27 cellular contexts compared by ENCODE assay signal in the genomic region with DNA sequence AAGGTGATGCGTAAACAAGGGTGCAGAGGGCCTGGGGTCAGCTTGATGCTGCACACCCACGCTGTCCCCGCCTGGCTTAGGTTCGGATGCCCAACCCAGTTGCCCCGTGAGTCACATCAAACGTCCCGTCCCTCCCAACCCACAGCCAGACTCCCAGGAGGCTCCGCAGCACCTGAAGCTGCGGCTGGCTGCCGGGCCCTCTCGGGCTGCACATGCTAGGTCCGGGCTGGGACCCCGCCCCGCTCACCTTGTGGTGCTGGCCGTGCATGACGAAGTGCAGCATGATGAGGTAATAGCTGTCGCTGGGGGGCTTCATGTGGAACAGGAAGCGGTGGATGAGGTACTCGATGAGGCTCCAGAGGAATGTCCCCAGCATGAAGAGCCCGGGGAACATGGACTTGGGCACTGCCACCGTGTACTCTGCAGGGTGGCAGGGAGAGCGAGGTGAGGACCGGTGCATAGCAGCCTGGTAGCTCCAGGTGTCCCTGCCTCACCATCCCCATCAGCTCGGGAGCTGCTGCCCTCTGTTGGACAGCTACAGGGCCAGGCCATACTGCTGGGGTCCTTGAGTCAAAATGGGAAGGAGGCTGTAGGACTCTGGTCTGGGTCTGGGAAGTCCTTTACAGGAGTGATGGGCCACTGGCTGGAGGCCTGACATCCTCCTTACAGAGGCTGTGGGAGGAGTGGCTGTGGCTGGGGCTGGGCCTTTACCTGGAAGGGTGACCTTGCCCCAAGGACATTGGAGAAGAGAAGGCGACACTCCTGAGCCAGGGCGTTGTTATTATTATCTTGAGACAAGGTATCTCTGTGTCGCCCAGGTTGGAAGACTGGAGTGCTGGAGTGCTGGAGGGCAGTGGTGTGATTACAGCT. TPM values are rescaled to one million over a fixed set of nuclear protein-coding genes. Genes with fewer than 3 reads are reported as not detected.
DNase-seq lines count a peak whose midpoint lies in the region; ATAC-seq and TF ChIP-seq lines count a peak whose summit lies in the region.
"Had no signal": no experiment of that assay in that cellular context is flagged by ENCODE, and none has a peak within 500 bp of the region (broad histone marks: within the 10 kb centered on the region; RNA-seq: fewer than 3 reads in every experiment).

No MANE protein-coding gene starts in this region.

- H3K27me3 Mint-ChIP-seq in endodermal cell (ENCODE audit: insufficient read depth) (no peaks in the 10 kb centered on the region), immature natural killer cell (ENCODE audit: low read depth in 3 of 3) (peaks cover 6 to 9% (median 6%) of the 10 kb centered on the region in 3 donors)
- H3K27me3 Mint-ChIP-seq: activated CD4-positive, alpha-beta T cell treated with anti-CD3 and anti-CD28 coated beads, Interleukin-2, amount 10 ng/mL, durations not matched to agents 24 days and 14 days; activated naive CD8-positive, alpha-beta T cell had no signal

- TF ChIP-seq CTCF in DND-41 (IDR thresholded peaks at IDR 0.05; ENCODE audit: borderline replicate concordance, extremely low read depth, low read length, poor library complexity, severe bottlenecking), result peak; percentile 31
- peak; percentile 17 for TF ChIP-seq CTCF in NB4 (IDR thresholded peaks at IDR 0.05; ENCODE audit: low read depth, low read length)
- peak; percentile 21 for TF ChIP-seq CTCF in endodermal cell (conservative IDR thresholded peaks at IDR 0.05)

- H3K9me3 ChIP-seq in DND-41 (ENCODE audit: insufficient read depth, low read length, severe bottlenecking) (no peaks in the 10 kb centered on the region), endodermal cell (ENCODE audit: control insufficient read depth, low read length) (no peaks in the 10 kb centered on the region)
- H3K9me3 ChIP-seq: A549, BE2C, Caco-2, left ventricle myocardium inferior, MG63, sigmoid colon, testis had no signal

- H3K27ac Mint-ChIP-seq in endodermal cell (no peak overlapping the region), immature natural killer cell (no peak overlapping the region)
- H3K27ac Mint-ChIP-seq: activated CD4-positive, alpha-beta T cell treated with anti-CD3 and anti-CD28 coated beads, Interleukin-2, amount 10 ng/mL, durations not matched to agents 24 days and 14 days; activated CD8-positive, alpha-beta memory T cell treated with anti-CD3 and anti-CD28 coated beads, Interleukin-2, amount 10 ng/mL, durations not matched to agents 7 days and 5 days; activated naive CD8-positive, alpha-beta T cell; mesothelial cell of epicardium; natural killer cell treated with Interleukin-12 subunit alpha and Interleukin-12 subunit beta and Interleukin-15 and Interleukin-18, amount 100 ng/mL, for 72 hours; stimulated activated effector memory CD8-positive, alpha-beta T cell treated with anti-CD3 and anti-CD28 coated beads, Interleukin-12 subunit alpha, Interleukin-12 subunit beta, amount 100 ng/mL, for 72 hours had no signal

- H3K9ac ChIP-seq in DND-41 (ENCODE audit: low read depth, low read length) (no peak overlapping the region), endodermal cell (ENCODE audit: extremely low read depth, low read length, poor library complexity, severe bottlenecking) (no peak overlapping the region)
- H3K9ac ChIP-seq: parathyroid adenoma had no signal

- no peak overlapping the region for H3K27ac ChIP-seq in DND-41 (ENCODE audit: low read length)
- no peak overlapping the region for H3K27ac ChIP-seq in endodermal cell (ENCODE audit: low read depth, low read length)
- H3K27ac ChIP-seq: A549, left ventricle myocardium inferior, parathyroid adenoma, sigmoid colon, testis had no signal

- no peaks in the 10 kb centered on the region for H4K20me1 ChIP-seq in DND-41 (ENCODE audit: insufficient read depth, low read length)

- no peaks in the 10 kb centered on the region for H3K36me3 Mint-ChIP-seq in endodermal cell (ENCODE audit: low read depth)
- no peaks in the 10 kb centered on the region for H3K36me3 Mint-ChIP-seq in immature natural killer cell
- H3K36me3 Mint-ChIP-seq: activated CD8-positive, alpha-beta memory T cell treated with anti-CD3 and anti-CD28 coated beads, Interleukin-2, amount 10 ng/mL, durations not matched to agents 7 days and 5 days; activated naive CD8-positive, alpha-beta T cell; mesothelial cell of epicardium; natural killer cell treated with Interleukin-12 subunit alpha and Interleukin-12 subunit beta and Interleukin-15 and Interleukin-18, amount 100 ng/mL, for 72 hours; stimulated activated effector memory CD8-positive, alpha-beta T cell treated with anti-CD3 and anti-CD28 coated beads, Interleukin-12 subunit alpha, Interleukin-12 subunit beta, amount 100 ng/mL, for 72 hours had no signal

- DNase-seq in DND-41, result no peak
- no peak for DNase-seq in NB4 (ENCODE audit: low read depth)
- DNase-seq in endodermal cell, result no peak
- DNase-seq in NCI-H1694 (lab: John Stamatoyannopoulos, UW), result no peak
- DNase-seq in NOMO-1 (lab: John Stamatoyannopoulos, UW; ENCODE audit: unreplicated experiment in 2 of 2), result no peak
- DNase-seq in immature natural killer cell, result no peak
- DNase-seq: activated CD4-positive, alpha-beta T cell treated with anti-CD3 and anti-CD28 coated beads, Interleukin-2, amount 10 ng/mL, durations not matched to agents 24 days and 14 days; activated CD8-positive, alpha-beta memory T cell treated with anti-CD3 and anti-CD28 coated beads, Interleukin-2, amount 10 ng/mL, durations not matched to agents 7 days and 5 days; BE2C; effector memory CD4-positive, alpha-beta T cell; left ventricle myocardium inferior; MG63; NCI-H146; NCI-H69; OCI-M1; SIG-M5; sigmoid colon; T-helper 1 cell; testis had no signal

- H3K9me3 Mint-ChIP-seq in endodermal cell (no peaks in the 10 kb centered on the region), immature natural killer cell (no peaks in the 10 kb centered on the region)
- H3K9me3 Mint-ChIP-seq: activated CD4-positive, alpha-beta T cell treated with anti-CD3 and anti-CD28 coated beads, Interleukin-2, amount 10 ng/mL, durations not matched to agents 24 days and 14 days; mesothelial cell of epicardium; natural killer cell treated with Interleukin-12 subunit alpha and Interleukin-12 subunit beta and Interleukin-15 and Interleukin-18, amount 100 ng/mL, for 72 hours; stimulated activated effector memory CD8-positive, alpha-beta T cell treated with anti-CD3 and anti-CD28 coated beads, Interleukin-12 subunit alpha, Interleukin-12 subunit beta, amount 100 ng/mL, for 72 hours had no signal

- no peak overlapping the region for H2AFZ ChIP-seq in DND-41 (ENCODE audit: low read depth, low read length)
- H2AFZ ChIP-seq: parathyroid adenoma had no signal

- no peak for ATAC-seq in DND-41 (ENCODE audit: insufficient read depth, low read depth)
- ATAC-seq: activated CD8-positive, alpha-beta memory T cell treated with anti-CD3 and anti-CD28 coated beads, Interleukin-2, amount 10 ng/mL, durations not matched to agents 7 days and 5 days; stimulated activated effector memory CD8-positive, alpha-beta T cell treated with anti-CD3 and anti-CD28 coated beads, Interleukin-12 subunit alpha, Interleukin-12 subunit beta, amount 100 ng/mL, for 72 hours had no signal

- H3K4me1 Mint-ChIP-seq in endodermal cell (no peaks in the 10 kb centered on the region), immature natural killer cell (no peaks in the 10 kb centered on the region)
- H3K4me1 Mint-ChIP-seq: activated CD4-positive, alpha-beta T cell treated with anti-CD3 and anti-CD28 coated beads, Interleukin-2, amount 10 ng/mL, durations not matched to agents 24 days and 14 days; activated CD8-positive, alpha-beta memory T cell treated with anti-CD3 and anti-CD28 coated beads, Interleukin-2, amount 10 ng/mL, durations not matched to agents 7 days and 5 days; mesothelial cell of epicardium; stimulated activated effector memory CD8-positive, alpha-beta T cell treated with anti-CD3 and anti-CD28 coated beads, Interleukin-12 subunit alpha, Interleukin-12 subunit beta, amount 100 ng/mL, for 72 hours had no signal

- H3K4me3 Mint-ChIP-seq in endodermal cell, result no peak overlapping the region
- no peak overlapping the region for H3K4me3 Mint-ChIP-seq in immature natural killer cell
- H3K4me3 Mint-ChIP-seq: activated CD4-positive, alpha-beta T cell treated with anti-CD3 and anti-CD28 coated beads, Interleukin-2, amount 10 ng/mL, durations not matched to agents 24 days and 14 days; activated CD8-positive, alpha-beta memory T cell treated with anti-CD3 and anti-CD28 coated beads, Interleukin-2, amount 10 ng/mL, durations not matched to agents 7 days and 5 days; activated naive CD8-positive, alpha-beta T cell; mesothelial cell of epicardium; natural killer cell treated with Interleukin-12 subunit alpha and Interleukin-12 subunit beta and Interleukin-15 and Interleukin-18, amount 100 ng/mL, for 72 hours; stimulated activated effector memory CD8-positive, alpha-beta T cell treated with anti-CD3 and anti-CD28 coated beads, Interleukin-12 subunit alpha, Interleukin-12 subunit beta, amount 100 ng/mL, for 72 hours had no signal

- no peak overlapping the region for H3K4me2 ChIP-seq in DND-41 (ENCODE audit: insufficient read depth, low read length)
- H3K4me2 ChIP-seq: A549 had no signal

- TF ChIP-seq POLR2A in NB4 (IDR thresholded peaks at IDR 0.05; ENCODE audit: extremely low read depth, insufficient read length), result no peak

- no peaks in the 10 kb centered on the region for H3K79me2 ChIP-seq in DND-41 (ENCODE audit: insufficient read depth, low read length)
- H3K79me2 ChIP-seq: parathyroid adenoma had no signal

- WGBS in endodermal cell (ENCODE audit: insufficient coverage in 1 of 2, insufficient read length in 1 of 2), 2 experiments, result 95% methylated on average over 14 to 27 of the region's 27 CpGs

- no peaks in the 10 kb centered on the region for H3K36me3 ChIP-seq in DND-41 (ENCODE audit: insufficient read depth, low read length)
- H3K36me3 ChIP-seq in endodermal cell (ENCODE audit: control insufficient read depth, insufficient read depth, low read length), result no peaks in the 10 kb centered on the region
- H3K36me3 ChIP-seq: BE2C, left ventricle myocardium inferior, MG63, sigmoid colon had no signal

- H3K4me1 ChIP-seq in DND-41 (ENCODE audit: insufficient read depth, low read length) (no peaks in the 10 kb centered on the region), endodermal cell (ENCODE audit: control insufficient read depth, insufficient read depth, low read length) (no peaks in the 10 kb centered on the region)
- H3K4me1 ChIP-seq: A549, BE2C, Caco-2, left ventricle myocardium inferior, parathyroid adenoma, sigmoid colon, testis had no signal

- H3K27me3 ChIP-seq in DND-41 (ENCODE audit: insufficient read depth, low read length, poor library complexity) (no peaks in the 10 kb centered on the region), endodermal cell (ENCODE audit: control insufficient read depth, insufficient read depth, low read length, poor library complexity, severe bottlenecking) (no peaks in the 10 kb centered on the region)
- H3K27me3 ChIP-seq: BE2C, MG63, sigmoid colon, testis had no signal

- H3K4me3 ChIP-seq in DND-41 (ENCODE audit: low read depth in 1 of 2, low read length in 2 of 2) (no peak overlapping the region), NB4 (ENCODE audit: low read depth, low read length) (no peak overlapping the region), endodermal cell (ENCODE audit: low read length) (no peak overlapping the region)
- H3K4me3 ChIP-seq: A549, left ventricle myocardium inferior, MG63, sigmoid colon, testis had no signal

RNA-seq across cellular contexts. Expression of gene MLKL, which starts 18.3 kb away (rescaled TPM):
- total RNA-seq in endodermal cell, result 1 to 10 TPM in 1 of 2 donors, under 1 TPM in 1; 0.22 to 1.3 TPM
- 0.57 TPM for polyA plus RNA-seq in endodermal cell (2013, experiment 1 of 2)
- polyA plus RNA-seq in endodermal cell (2013, experiment 2 of 2), result 0.62 TPM
- 10 to 100 TPM in 2 of 3 donors, 1 to 10 TPM in 1; 8.3 to 13.8 (median 12.5) TPM for polyA plus RNA-seq in immature natural killer cell
- total RNA-seq: mesothelial cell of epicardium had no signal

RNA-seq across cellular contexts. Expression of gene RFWD3, which starts 52.3 kb away (rescaled TPM):
- 10 to 100 TPM; 81.7 to 97.7 TPM for total RNA-seq in endodermal cell
- 32.2 TPM for polyA plus RNA-seq in endodermal cell (2013, experiment 1 of 2)
- 33.5 TPM for polyA plus RNA-seq in endodermal cell (2013, experiment 2 of 2)
- polyA plus RNA-seq in immature natural killer cell, result 10 to 100 TPM in 2 of 3 donors, 1 to 10 TPM in 1; 8.3 to 21.7 (median 14.5) TPM

RNA-seq across cellular contexts. Expression of gene FA2H, which starts 55.6 kb away (rescaled TPM):
- total RNA-seq in endodermal cell, result 1 to 10 TPM; 2.1 to 2.4 TPM
- 0.39 TPM for polyA plus RNA-seq in endodermal cell (2013, experiment 1 of 2)
- 0.50 TPM for polyA plus RNA-seq in endodermal cell (2013, experiment 2 of 2)
- polyA plus RNA-seq in immature natural killer cell, result not detected
- total RNA-seq: activated CD4-positive, alpha-beta T cell treated with anti-CD3 and anti-CD28 coated beads, Interleukin-2, amount 10 ng/mL, durations not matched to agents 24 days and 14 days; chondrocyte; left ventricle myocardium inferior; mesothelial cell of epicardium; natural killer cell treated with Interleukin-12 subunit alpha and Interleukin-12 subunit beta and Interleukin-15 and Interleukin-18, amount 100 ng/mL, for 72 hours had no signal
